In the genomic region with DNA sequence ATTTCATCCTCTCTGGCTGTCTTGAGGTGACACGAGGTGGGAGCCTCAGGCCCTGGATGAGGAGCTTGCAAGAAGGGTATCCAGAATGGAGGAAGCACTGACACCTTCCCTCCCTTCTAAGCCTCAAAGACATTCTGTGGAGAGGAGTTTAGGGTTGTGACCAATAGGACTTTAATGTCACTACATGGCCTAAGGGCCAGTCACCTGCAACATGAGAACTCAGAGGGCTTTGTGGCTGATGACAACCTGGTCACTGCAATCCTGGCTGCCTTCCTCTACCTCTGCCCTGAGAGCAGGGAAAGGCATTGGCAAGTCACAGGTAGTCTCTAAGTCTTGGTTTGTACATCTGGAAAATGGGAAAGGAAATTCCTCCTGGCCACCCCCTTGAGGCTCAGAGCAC, we compare ENCODE assay signal across 11 cellular contexts. TPM values are rescaled to one million over a fixed set of nuclear protein-coding genes. Genes with fewer than 3 reads are reported as not detected.
DNase-seq lines count a peak whose midpoint lies in the region; ATAC-seq and TF ChIP-seq lines count a peak whose summit lies in the region.
"Had no signal": no experiment of that assay in that cellular context is flagged by ENCODE, and none has a peak within 500 bp of the region (broad histone marks: within the 10 kb centered on the region; RNA-seq: fewer than 3 reads in every experiment).

No MANE protein-coding gene starts in this region.

- H4K8ac ChIP-seq in H9 (replicated peaks; ENCODE audit: insufficient read length, low read depth, low read length) = no peak overlapping the region

- TF ChIP-seq CTCF in H9 (conservative IDR thresholded peaks at IDR 0.05) = no peak
- TF ChIP-seq CTCF in nephron (IDR thresholded peaks at IDR 0.05; ENCODE audit: unreplicated experiment in 3 of 3) = no peak
- no peak for TF ChIP-seq CTCF in GM10248 (IDR thresholded peaks at IDR 0.05; ENCODE audit: control extremely low read depth, extremely low read depth, low read depth, missing control alignments)

- DNase-seq in H9 = no peak
- DNase-seq in activated naive CD8-positive, alpha-beta T cell treated with anti-CD3 and anti-CD28 coated beads, Interleukin-2, amount 10 ng/mL, durations not matched to agents 7 days and 5 days = no peak
- DNase-seq in GM10248 (ENCODE audit: extremely low spot score) = no peak
- no peak for DNase-seq in medulla oblongata (ENCODE audit: extremely low spot score)
- no peak for DNase-seq in stimulated activated CD4-positive, alpha-beta T cell treated with anti-CD3 and anti-CD28 coated beads, Interleukin-4, amount 100 ng/mL, for 24 hours
- DNase-seq in NCI-H1048 (lab: John Stamatoyannopoulos, UW) = no peak
- DNase-seq: NCI-H1436 treated with DMSO at 0.1 percent for 48 hours, NCI-H510A had no signal

- peaks cover 60% of the 10 kb centered on the region for H3K36me3 ChIP-seq in BLaER1

- H3K4me2 ChIP-seq in BLaER1 (peak overlapping the region; percentile 89), H9 (ENCODE audit: insufficient read depth, insufficient read length, low read length) (no peak overlapping the region)

- no peak overlapping the region for H3K4me3 ChIP-seq in BLaER1

- no peak overlapping the region for H3T11ph ChIP-seq in H9 (ENCODE audit: low read length)

- no peak overlapping the region for H2BK5ac ChIP-seq in H9 (ENCODE audit: insufficient read length, low read length)

- H3K9ac ChIP-seq in BLaER1 (0 out of 2 replicates have a peak overlapping the region, but pooled peaks have one; percentile 48), H9 (ENCODE audit: extremely low read depth, insufficient read length, low read length) (no peak overlapping the region)

- H3K4me1 Mint-ChIP-seq in H9 (peaks cover 38 to 39% of the 10 kb centered on the region in 2 experiments), nephron (peaks cover 45% of the 10 kb centered on the region)
- H3K4me1 Mint-ChIP-seq in activated naive CD8-positive, alpha-beta T cell treated with anti-CD3 and anti-CD28 coated beads, Interleukin-2, amount 10 ng/mL, durations not matched to agents 7 days and 5 days = peaks cover 30% of the 10 kb centered on the region

- H3K27me3 Mint-ChIP-seq in H9 (ENCODE audit: low read depth) (no peaks in the 10 kb centered on the region; the same call in 1 of the 2 replicates), nephron (ENCODE audit: low read depth) (no peaks in the 10 kb centered on the region)
- H3K27me3 Mint-ChIP-seq in activated naive CD8-positive, alpha-beta T cell treated with anti-CD3 and anti-CD28 coated beads, Interleukin-2, amount 10 ng/mL, durations not matched to agents 7 days and 5 days = no peaks in the 10 kb centered on the region

- H3K18ac ChIP-seq in H9 (ENCODE audit: insufficient read length, low read depth, low read length) = no peak overlapping the region

- H3K36me3 Mint-ChIP-seq in H9 (ENCODE audit: insufficient read depth in 1 of 3, low read depth in 3 of 3) (peaks cover 0 to 5% (median 0%) of the 10 kb centered on the region in 3 experiments; a peak in 3 of 7 replicates), nephron (ENCODE audit: low read depth) (no peaks in the 10 kb centered on the region)
- H3K36me3 Mint-ChIP-seq in activated naive CD8-positive, alpha-beta T cell treated with anti-CD3 and anti-CD28 coated beads, Interleukin-2, amount 10 ng/mL, durations not matched to agents 7 days and 5 days = peaks cover 5% of the 10 kb centered on the region

- no peaks in the 10 kb centered on the region for H3K9me3 ChIP-seq in BLaER1
- no peaks in the 10 kb centered on the region for H3K9me3 ChIP-seq in H9 (ENCODE audit: control insufficient read depth, low read depth, low read length)

- no peak overlapping the region for H2AFZ ChIP-seq in H9 (ENCODE audit: low read length)

- H2BK15ac ChIP-seq in H9 (ENCODE audit: low read depth, low read length) = no peak overlapping the region

- H3K9me3 Mint-ChIP-seq in H9 = no peaks in the 10 kb centered on the region; a peak in 1 of 5 replicates
- H3K9me3 Mint-ChIP-seq in activated naive CD8-positive, alpha-beta T cell treated with anti-CD3 and anti-CD28 coated beads, Interleukin-2, amount 10 ng/mL, durations not matched to agents 7 days and 5 days = no peaks in the 10 kb centered on the region
- no peaks in the 10 kb centered on the region for H3K9me3 Mint-ChIP-seq in nephron

- H2BK20ac ChIP-seq in H9 (ENCODE audit: low read depth, low read length, poor library complexity, severe bottlenecking) = no peak overlapping the region

- H4K5ac ChIP-seq in H9 (ENCODE audit: insufficient read length, low read depth, low read length) = no peak overlapping the region

- H3K4me1 ChIP-seq in BLaER1 = peaks cover 89% of the 10 kb centered on the region
- H3K4me1 ChIP-seq in H9 (ENCODE audit: insufficient read depth, low read length) = no peaks in the 10 kb centered on the region; the same call in 1 of the 2 replicates

- H4K20me1 ChIP-seq in BLaER1 = peaks cover 84% of the 10 kb centered on the region
- H4K20me1 ChIP-seq in H9 (ENCODE audit: control insufficient read depth, insufficient read depth, insufficient read length) = peaks cover 6% of the 10 kb centered on the region

- no peak overlapping the region for H4K91ac ChIP-seq in H9 (ENCODE audit: insufficient read length, low read depth, low read length)

- peak overlapping the region in 1 of 2 experiments; percentile 70; a peak in 3 of 5 replicates for H3K4me3 Mint-ChIP-seq in H9
- H3K4me3 Mint-ChIP-seq in activated naive CD8-positive, alpha-beta T cell treated with anti-CD3 and anti-CD28 coated beads, Interleukin-2, amount 10 ng/mL, durations not matched to agents 7 days and 5 days = no peak overlapping the region
- peak overlapping the region; percentile 64 to 82 (median 74) for H3K4me3 Mint-ChIP-seq in nephron

- no peak overlapping the region for H2AK5ac ChIP-seq in H9 (ENCODE audit: insufficient read length, low read length)

- no peak overlapping the region for H2BK12ac ChIP-seq in H9 (ENCODE audit: insufficient read length, low read depth, low read length)

- no CpG with 5 or more reads among the region's 1 CpG for WGBS in H9 (ENCODE audit: extremely low coverage, insufficient read length, low lambda C conversion rate)

- H3K27me3 ChIP-seq in BLaER1 (no peaks in the 10 kb centered on the region), H9 (ENCODE audit: insufficient read depth, low read length) (no peaks in the 10 kb centered on the region)

- H3K56ac ChIP-seq in H9 (ENCODE audit: insufficient read length, low read depth, low read length) = no peak overlapping the region

- H3K27ac Mint-ChIP-seq in H9 (peak overlapping the region in 2 of 3 experiments; percentile 34 to 55; a peak in 3 of 7 replicates), nephron (peak overlapping the region in 2 of 3 experiments; percentile 11 to 51)
- H3K27ac Mint-ChIP-seq in activated naive CD8-positive, alpha-beta T cell treated with anti-CD3 and anti-CD28 coated beads, Interleukin-2, amount 10 ng/mL, durations not matched to agents 7 days and 5 days = peak overlapping the region; percentile 77

- H3K23ac ChIP-seq in H9 (ENCODE audit: insufficient read length, low read depth, low read length) = no peak overlapping the region

- peaks cover 7% of the 10 kb centered on the region for H3K23me2 ChIP-seq in H9 (ENCODE audit: insufficient read length, low read depth, low read length, poor library complexity, severe bottlenecking)

- H3K4ac ChIP-seq in H9 (ENCODE audit: low read depth, low read length) = no peak overlapping the region

- no peak overlapping the region for H2BK120ac ChIP-seq in H9 (ENCODE audit: low read depth, low read length, poor library complexity, severe bottlenecking)

- CTCF ChIA-PET in GM10248 (lab: Yijun Ruan, JAX) = no interaction called here

- POLR2A ChIA-PET in activated naive CD8-positive, alpha-beta T cell treated with anti-CD3 and anti-CD28 coated beads, Interleukin-2, amount 10 ng/mL, durations not matched to agents 7 days and 5 days (lab: Charles Lee) = no interaction called here
- POLR2A ChIA-PET in GM10248 (lab: Yijun Ruan, JAX) = no interaction called here

- H3K79me2 ChIP-seq in H9 (ENCODE audit: insufficient read depth, low read length) = peaks cover 9% of the 10 kb centered on the region; the same call in 1 of the 2 replicates

- peak overlapping the region; percentile 67 for H3K27ac ChIP-seq in BLaER1
- no peak overlapping the region for H3K27ac ChIP-seq in H9 (ENCODE audit: insufficient read length, low read depth, low read length)
- H3K27ac ChIP-seq: C4-2B had no signal

- H3K79me1 ChIP-seq in H9 (ENCODE audit: insufficient read depth, low read depth, low read length, poor library complexity, severe bottlenecking) = peaks cover 5% of the 10 kb centered on the region

- no peak overlapping the region for H3K14ac ChIP-seq in H9 (ENCODE audit: insufficient read depth, low read length)

- no peak for ATAC-seq in activated naive CD8-positive, alpha-beta T cell treated with anti-CD3 and anti-CD28 coated beads, Interleukin-2, amount 10 ng/mL, durations not matched to agents 7 days and 5 days (ENCODE audit: low read depth)

RNA-seq across cellular contexts. Expression of a gene that starts 33.7 kb away (rescaled TPM):
- 55.9 and 62.0 TPM in 2 replicates for total RNA-seq in H9 (2021)
- 10 to 100 TPM; 25.4 to 26.1 TPM for total RNA-seq in activated naive CD8-positive, alpha-beta T cell treated with anti-CD3 and anti-CD28 coated beads, Interleukin-2, amount 10 ng/mL, durations not matched to agents 7 days and 5 days
